8 cellular contexts compared by ENCODE assay signal in genomic region chr12:122974274-122974891, GRCh38. TPM values are rescaled to one million over a fixed set of nuclear protein-coding genes. Genes with fewer than 3 reads are reported as not detected.
A peak's percentile ranks its signal among the peaks of the same experiment; 100 is the strongest.
DNase-seq lines count a peak whose midpoint lies in the region; ATAC-seq and TF ChIP-seq lines count a peak whose summit lies in the region.

No MANE protein-coding gene starts in this region.

- peak; percentile 10; the same call in 1 of the 2 replicates for TF ChIP-seq EP300 in Ishikawa (IDR thresholded peaks at IDR 0.05; ENCODE audit: borderline replicate concordance)

- no peak for TF ChIP-seq RAD21 in Ishikawa (IDR thresholded peaks at IDR 0.05; ENCODE audit: low read depth)

- TF ChIP-seq CTCF in epithelial cell of proximal tubule (conservative IDR thresholded peaks at IDR 0.05; ENCODE audit: low read depth, low read length): no peak
- TF ChIP-seq CTCF in mucosa of descending colon (IDR thresholded peaks at IDR 0.05): no peak

- peak overlapping the region; percentile 92 for H3K4me3 ChIP-seq in epithelial cell of proximal tubule (ENCODE audit: low read depth, low read length)
- H3K4me3 ChIP-seq in mucosa of descending colon: peak overlapping the region; percentile 90

- ATAC-seq in GM21619 (IDR thresholded peaks at IDR 0.05; ENCODE audit: unreplicated experiment) (peak; percentile 74), mucosa of descending colon (peak; percentile 94)

- H3K9me3 ChIP-seq in mucosa of descending colon: no peaks in the 10 kb centered on the region

- intact Hi-C loops in mucosa of descending colon (cut with DNase I, micrococcal nuclease): no loop called here

- DNase-seq in DMS153 treated with DMSO at 0.1 percent for 48 hours (lab: John Stamatoyannopoulos, UW; ENCODE audit: unreplicated experiment) (peak; percentile 93), OCI-M2 (lab: John Stamatoyannopoulos, UW; ENCODE audit: unreplicated experiment) (peak; percentile 83), epithelial cell of proximal tubule (ENCODE audit: low read depth) (peak; percentile 91), mucosa of descending colon (peak; percentile 99 to 100 (median 99))
- peak; percentile 99 for DNase-seq in activated T-cell treated with anti-CD3 and anti-CD28 coated beads, Interleukin-2, amount 50 U/mL, for 1 hour
- peak; percentile 99 for DNase-seq in stimulated activated CD8-positive, alpha-beta memory T cell treated with anti-CD3 and anti-CD28 coated beads, Interleukin-4, amount 100 ng/mL, for 1 hour (ENCODE audit: low read depth in 2 of 2, low spot score in 1 of 2)

- no peaks in the 10 kb centered on the region for H3K36me3 ChIP-seq in mucosa of descending colon (ENCODE audit: low read depth)

- H3K4me1 ChIP-seq in mucosa of descending colon (ENCODE audit: low read depth): peaks cover 29% of the 10 kb centered on the region

TF ChIP-seq in Ishikawa, 13 proteins besides CTCF, POLR2A, EP300 and RAD21:
- peak; percentile 40; the same call in 1 of the 2 replicates for TF ChIP-seq TEAD4 (IDR thresholded peaks at IDR 0.05)
- TF ChIP-seq USF1 (IDR thresholded peaks at IDR 0.05): peak; percentile 62; the same call in 1 of the 2 replicates
- peak; percentile 74 for TF ChIP-seq MAX (IDR thresholded peaks at IDR 0.05)
- peak; percentile 19; the same call in 1 of the 2 replicates for TF ChIP-seq EGR1 (IDR thresholded peaks at IDR 0.05)
- TF ChIP-seq ZBTB7A (IDR thresholded peaks at IDR 0.05; ENCODE audit: low read depth): no peak
- TF ChIP-seq, protein P1, sequence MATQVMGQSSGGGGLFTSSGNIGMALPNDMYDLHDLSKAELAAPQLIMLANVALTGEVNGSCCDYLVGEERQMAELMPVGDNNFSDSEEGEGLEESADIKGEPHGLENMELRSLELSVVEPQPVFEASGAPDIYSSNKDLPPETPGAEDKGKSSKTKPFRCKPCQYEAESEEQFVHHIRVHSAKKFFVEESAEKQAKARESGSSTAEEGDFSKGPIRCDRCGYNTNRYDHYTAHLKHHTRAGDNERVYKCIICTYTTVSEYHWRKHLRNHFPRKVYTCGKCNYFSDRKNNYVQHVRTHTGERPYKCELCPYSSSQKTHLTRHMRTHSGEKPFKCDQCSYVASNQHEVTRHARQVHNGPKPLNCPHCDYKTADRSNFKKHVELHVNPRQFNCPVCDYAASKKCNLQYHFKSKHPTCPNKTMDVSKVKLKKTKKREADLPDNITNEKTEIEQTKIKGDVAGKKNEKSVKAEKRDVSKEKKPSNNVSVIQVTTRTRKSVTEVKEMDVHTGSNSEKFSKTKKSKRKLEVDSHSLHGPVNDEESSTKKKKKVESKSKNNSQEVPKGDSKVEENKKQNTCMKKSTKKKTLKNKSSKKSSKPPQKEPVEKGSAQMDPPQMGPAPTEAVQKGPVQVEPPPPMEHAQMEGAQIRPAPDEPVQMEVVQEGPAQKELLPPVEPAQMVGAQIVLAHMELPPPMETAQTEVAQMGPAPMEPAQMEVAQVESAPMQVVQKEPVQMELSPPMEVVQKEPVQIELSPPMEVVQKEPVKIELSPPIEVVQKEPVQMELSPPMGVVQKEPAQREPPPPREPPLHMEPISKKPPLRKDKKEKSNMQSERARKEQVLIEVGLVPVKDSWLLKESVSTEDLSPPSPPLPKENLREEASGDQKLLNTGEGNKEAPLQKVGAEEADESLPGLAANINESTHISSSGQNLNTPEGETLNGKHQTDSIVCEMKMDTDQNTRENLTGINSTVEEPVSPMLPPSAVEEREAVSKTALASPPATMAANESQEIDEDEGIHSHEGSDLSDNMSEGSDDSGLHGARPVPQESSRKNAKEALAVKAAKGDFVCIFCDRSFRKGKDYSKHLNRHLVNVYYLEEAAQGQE (IDR thresholded peaks at IDR 0.05; ENCODE audit: low read depth): no peak
- no peak for TF ChIP-seq TCF12 (IDR thresholded peaks at IDR 0.05; ENCODE audit: low read depth)
- no peak for TF ChIP-seq FOXM1 (IDR thresholded peaks at IDR 0.05; ENCODE audit: borderline replicate concordance, low read depth)
- peak; percentile 64; the same call in 1 of the 2 replicates for TF ChIP-seq CEBPB (IDR thresholded peaks at IDR 0.05)
- TF ChIP-seq NFIC (IDR thresholded peaks at IDR 0.05): no peak
- peak; percentile 85 for TF ChIP-seq YY1 (IDR thresholded peaks at IDR 0.05; ENCODE audit: low read depth)
- peak; percentile 46 for TF ChIP-seq TAF1 (IDR thresholded peaks at IDR 0.05; ENCODE audit: low read depth)
- TF ChIP-seq CREB1 (IDR thresholded peaks at IDR 0.05; ENCODE audit: low read depth): peak; percentile 49; the same call in 1 of the 2 replicates

RNA-seq across cellular contexts. Expression of gene OGFOD2, which starts 0.7 kb away (rescaled TPM):
- total RNA-seq in epithelial cell of proximal tubule (8.9 and 16.3 TPM in 2 replicates), mucosa of descending colon (10 to 100 TPM; 17.0 to 25.0 (median 23.7) TPM)

RNA-seq across cellular contexts. Expression of gene ARL6IP4, which starts 6.1 kb away (rescaled TPM):
- 315 and 359 TPM in 2 replicates for total RNA-seq in epithelial cell of proximal tubule
- total RNA-seq in mucosa of descending colon: 100 to 1,000 TPM; 127 to 171 (median 128) TPM

RNA-seq across cellular contexts. Expression of gene ABCB9, which starts 8.1 kb away (rescaled TPM):
- total RNA-seq in epithelial cell of proximal tubule: 4.0 and 8.4 TPM in 2 replicates
- total RNA-seq in mucosa of descending colon: 1 to 10 TPM; 6.3 to 8.2 (median 6.4) TPM

Comparison
In these comparisons a context has a peak if more than half of its experiments do, and no peak if none do; other contexts are left out.
1. Peak in every context shown above with its lines: DNase-seq, ATAC-seq and H3K4me3 ChIP-seq.